In genomic region chr3:4060064-4060463, GRCh38 we compare ENCODE assay signal across 19 cellular contexts.
A peak's percentile ranks its signal among the peaks of the same experiment; 100 is the strongest.
DNase-seq lines count a peak whose midpoint lies in the region; ATAC-seq, FAIRE-seq and TF ChIP-seq lines count a peak whose summit lies in the region.
"Had no signal": no experiment of that assay in that cellular context is flagged by ENCODE, and none has a peak within 500 bp of the region (broad histone marks: within the 10 kb centered on the region; RNA-seq: fewer than 3 reads in every experiment).

No MANE protein-coding gene starts in this region.

- H3K9me3 Mint-ChIP-seq in nephron: no peaks in the 10 kb centered on the region

- TF ChIP-seq POLR2A in H1 (IDR thresholded peaks at IDR 0.05; ENCODE audit: control extremely low read depth in 1 of 2, low read depth in 2 of 2, low read length in 2 of 2) (no peak), lower leg skin (IDR thresholded peaks at IDR 0.05) (no peak)

- in situ Hi-C loops in ACHN (cut with HindIII; ENCODE audit: low pct_ligation_motif_present, low pct_unique_long_range_greater_than_20kb, low sequenced_read_pairs): no loop called here

- TF ChIP-seq RAD21 in H1 (IDR thresholded peaks at IDR 0.05 in 1 of 2, conservative IDR thresholded peaks at IDR 0.05 in 1 of 2; ENCODE audit: low read depth in 2 of 2, low read length in 2 of 2): no peak

- no peak overlapping the region for H3K23ac ChIP-seq in H1 (ENCODE audit: insufficient read length)

- no peak overlapping the region for H3K14ac ChIP-seq in H1 (ENCODE audit: insufficient read length)

- no peak overlapping the region for H3K4me2 ChIP-seq in H1 (ENCODE audit: insufficient read depth in 1 of 2, low read depth in 2 of 2, low read length in 2 of 2)

- peak overlapping the region in 2 of 3 experiments; percentile 18 to 32 for H3K27ac Mint-ChIP-seq in nephron
- H3K27ac Mint-ChIP-seq: stimulated activated naive CD8-positive, alpha-beta T cell treated with anti-CD3 and anti-CD28 coated beads, Interleukin-15, Interleukin-2, amounts not matched to agents 100 ng/mL and 50 ng/mL, for 24 hours had no signal

- no peak overlapping the region for H4K5ac ChIP-seq in H1 (ENCODE audit: insufficient read length, low read depth, low read length)

- no peak overlapping the region for H3K18ac ChIP-seq in H1 (ENCODE audit: extremely low read depth, low read length)

- H3K27me3 Mint-ChIP-seq in nephron (ENCODE audit: low read depth): no peaks in the 10 kb centered on the region
- H3K27me3 Mint-ChIP-seq: stimulated activated naive CD8-positive, alpha-beta T cell treated with anti-CD3 and anti-CD28 coated beads, Interleukin-15, Interleukin-2, amounts not matched to agents 100 ng/mL and 50 ng/mL, for 24 hours had no signal

- no peak for ATAC-seq in left colon
- ATAC-seq: HCT116 had no signal

- POLR2A ChIA-PET in H1 (lab: Charles Lee; ENCODE audit: partially characterized antibody): no interaction called here

- no peak for FAIRE-seq in H1 (lab: Jason Lieb, UNC)
- FAIRE-seq: colon, pancreas had no signal

- no peak for TF ChIP-seq EP300 in H1 (IDR thresholded peaks at IDR 0.05; ENCODE audit: borderline replicate concordance in 1 of 2, low read depth in 2 of 2, low read length in 2 of 2)

- H4K91ac ChIP-seq in H1 (replicated peaks; ENCODE audit: insufficient read length, low read length): no peak overlapping the region

- TF ChIP-seq CTCF in H1 (IDR thresholded peaks at IDR 0.05; ENCODE audit: control extremely low read depth in 1 of 3, insufficient read depth in 1 of 3, low read depth in 1 of 3, low read length in 3 of 3): no peak
- no peak for TF ChIP-seq CTCF in nephron (IDR thresholded peaks at IDR 0.05; ENCODE audit: unreplicated experiment in 3 of 3)
- TF ChIP-seq CTCF in lower leg skin (IDR thresholded peaks at IDR 0.05): no peak

- WGBS in H1 (ENCODE audit: extremely low coverage in 1 of 2, insufficient coverage in 1 of 2, insufficient read length in 1 of 2, insufficient replicate concordance in 2 of 2, low coverage in 1 of 2, low lambda C conversion rate in 2 of 2, missing lambda C conversion rate in 1 of 2), 2 experiments: 91% methylated on average over 5 of the region's 5 CpGs; no CpG with 5 or more reads in 1 of the 2 experiments
- 44 to 45% methylated on average over 5 of the region's 5 CpGs for WGBS in lower leg skin, 2 donors

- H3K79me1 ChIP-seq in H1 (ENCODE audit: low read depth, low read length): no peaks in the 10 kb centered on the region

- H2AK5ac ChIP-seq in H1 (ENCODE audit: low read depth, low read length): no peak overlapping the region

- no peak overlapping the region for H3K9ac ChIP-seq in H1 (replicated peaks in 1 of 4; ENCODE audit: extremely low read depth in 1 of 4, low read depth in 3 of 4, low read length in 3 of 4)

- H3K4me1 Mint-ChIP-seq in nephron: peaks cover 11% of the 10 kb centered on the region

- no peak overlapping the region for H3K27ac ChIP-seq in H1 (ENCODE audit: low read depth, low read length)
- H3K27ac ChIP-seq: pancreas had no signal

- peak; percentile 66 for DNase-seq in ACHN
- peak; percentile 76 for DNase-seq in NCI-H226
- no peak for DNase-seq in H1 (ENCODE audit: low read depth in 1 of 2, low spot score in 2 of 2)
- no peak for DNase-seq in lower leg skin (ENCODE audit: low spot score in 2 of 2)
- no peak for DNase-seq in left colon
- DNase-seq in NCI-H1092 treated with DMSO at 0.1 percent for 48 hours (lab: John Stamatoyannopoulos, UW): no peak
- no peak for DNase-seq in DMS114 treated with DMSO at 0.1 percent for 48 hours (lab: John Stamatoyannopoulos, UW; ENCODE audit: unreplicated experiment)
- DNase-seq: activated CD4-positive, alpha-beta T cell treated with anti-CD3 and anti-CD28 coated beads, Interleukin-2, amount 50 U/mL, for 4 hours; Calu3; erythroblast; KBM-7; NCI-H1417 treated with DMSO at 0.1 percent for 48 hours; NCI-H345; pancreas; stimulated activated CD4-positive, alpha-beta T cell treated with anti-CD3 and anti-CD28 coated beads, Interleukin-12 subunit alpha, Interleukin-12 subunit beta, amount 100 ng/mL, for 4 hours had no signal

- no peaks in the 10 kb centered on the region for H3K36me3 Mint-ChIP-seq in nephron (ENCODE audit: low read depth)

- H3K4ac ChIP-seq in H1 (replicated peaks; ENCODE audit: insufficient read length, low read depth, low read length): no peak overlapping the region

- no peaks in the 10 kb centered on the region for H3K79me2 ChIP-seq in H1 (ENCODE audit: control insufficient read depth in 1 of 2, insufficient read depth in 2 of 2, low read length in 2 of 2)

- no peak overlapping the region for H3K4me3 ChIP-seq in H1 (ENCODE audit: extremely low read depth in 1 of 4, insufficient read depth in 2 of 4, low read depth in 3 of 4, low read length in 4 of 4)
- H3K4me3 ChIP-seq in lower leg skin (ENCODE audit: low read depth, poor library complexity, severe bottlenecking): no peak overlapping the region
- H3K4me3 ChIP-seq: pancreas had no signal

- H3K56ac ChIP-seq in H1 (replicated peaks; ENCODE audit: insufficient read length, low read depth, low read length): no peak overlapping the region

- H3K4me3 Mint-ChIP-seq in nephron: no peak overlapping the region
- H3K4me3 Mint-ChIP-seq: stimulated activated naive CD8-positive, alpha-beta T cell treated with anti-CD3 and anti-CD28 coated beads, Interleukin-15, Interleukin-2, amounts not matched to agents 100 ng/mL and 50 ng/mL, for 24 hours had no signal

- H2BK15ac ChIP-seq in H1 (ENCODE audit: low read length): no peak overlapping the region

- H3K23me2 ChIP-seq in H1 (ENCODE audit: low read depth, low read length): no peaks in the 10 kb centered on the region

- intact Hi-C loops in lower leg skin (cut with DNase I; ENCODE audit: low total_unique reads): no loop called here
- intact Hi-C loops in left colon (cut with DNase I, micrococcal nuclease): no loop called here

- no peak overlapping the region for H2BK12ac ChIP-seq in H1 (ENCODE audit: low read depth, low read length)

- no peaks in the 10 kb centered on the region for H3K27me3 ChIP-seq in H1 (replicated peaks in 1 of 4; ENCODE audit: control insufficient read depth in 3 of 4, extremely low read depth in 1 of 4, insufficient read depth in 3 of 4, low read length in 3 of 4)
- H3K27me3 ChIP-seq: pancreas had no signal

- H4K8ac ChIP-seq in H1 (ENCODE audit: extremely low read depth, insufficient read depth, low read length): no peak overlapping the region

- H2BK120ac ChIP-seq in H1 (replicated peaks; ENCODE audit: low read depth, low read length): no peak overlapping the region

- CTCF ChIA-PET in H1 (lab: Charles Lee; ENCODE audit: partially characterized antibody): interaction anchor here (1.5 kb wide), 1 partner anchor 11 kb away, joined by 3 read pairs; no protein-coding TSS in a partner anchor

- H2BK5ac ChIP-seq in H1 (ENCODE audit: low read depth, low read length): no peak overlapping the region

- no peaks in the 10 kb centered on the region for H4K20me1 ChIP-seq in H1 (replicated peaks in 1 of 2; ENCODE audit: control insufficient read depth in 1 of 2, insufficient read depth in 2 of 2, low read length in 2 of 2)

- H2AFZ ChIP-seq in H1 (ENCODE audit: low read length): no peak overlapping the region

- no peak overlapping the region for H2BK20ac ChIP-seq in H1 (ENCODE audit: low read length)

- H3K9me3 ChIP-seq in H1 (ENCODE audit: insufficient read depth in 2 of 2, low read depth in 1 of 2, low read length in 1 of 2): no peaks in the 10 kb centered on the region
- H3K9me3 ChIP-seq: pancreas had no signal

- no peaks in the 10 kb centered on the region for H3K4me1 ChIP-seq in H1 (replicated peaks in 1 of 4; ENCODE audit: control insufficient read depth in 3 of 4, insufficient read depth in 4 of 4, low read length in 3 of 4)
- H3K4me1 ChIP-seq: pancreas had no signal

- H3K36me3 ChIP-seq in H1 (ENCODE audit: control insufficient read depth in 2 of 4, insufficient read depth in 4 of 4, low read length in 3 of 4): no peaks in the 10 kb centered on the region
- H3K36me3 ChIP-seq: pancreas had no signal

TF ChIP-seq in H1, 55 proteins besides CTCF, POLR2A, EP300 and RAD21 (continues in another document):
- TF ChIP-seq TEAD4 (IDR thresholded peaks at IDR 0.05; ENCODE audit: low read depth, low read length) (peak; percentile 52; the same call in 1 of the 2 replicates), JUN (IDR thresholded peaks at IDR 0.05; ENCODE audit: low read depth, low read length) (no peak), KDM4A (IDR thresholded peaks at IDR 0.05; ENCODE audit: low read depth, low read length, severe bottlenecking) (no peak), BRCA1 (IDR thresholded peaks at IDR 0.05; ENCODE audit: low read depth, low read length) (no peak)

Comparison
In these comparisons a context has a peak if more than half of its experiments do, and no peak if none do; other contexts are left out.
1. DNase-seq: peak in ACHN (single experiment) and NCI-H226 (single experiment); none in H1 (0 of 2), lower leg skin (0 of 2), left colon (0 of 2), NCI-H1092 treated with DMSO at 0.1 percent for 48 hours (single experiment) and DMS114 treated with DMSO at 0.1 percent for 48 hours (single experiment).